Comparison of ENCODE assay signal across 1 cellular context in genomic region chr3:16589867-16590624, GRCh38.
TF ChIP-seq lines count a peak whose summit lies in the region.

No MANE protein-coding gene starts in this region.

TF ChIP-seq in GM12878, 131 proteins besides CTCF, POLR2A, EP300 and RAD21 (continued from another document):
- TF ChIP-seq RB1 (IDR thresholded peaks at IDR 0.05; ENCODE audit: borderline replicate concordance), result no peak
